8 cellular contexts compared by ENCODE assay signal in genomic region chr2:201450910-201451329, GRCh38. TPM values are rescaled to one million over a fixed set of nuclear protein-coding genes. Genes with fewer than 3 reads are reported as not detected.
DNase-seq lines count a peak whose midpoint lies in the region; ATAC-seq and TF ChIP-seq lines count a peak whose summit lies in the region.

No MANE protein-coding gene starts in this region.

- peaks cover 37% of the 10 kb centered on the region for H3K4me1 Mint-ChIP-seq in central memory CD8-positive, alpha-beta T cell

- H3K27ac ChIP-seq in lung (ENCODE audit: low read depth in 1 of 2, low read length in 1 of 2) (peak overlapping the region; percentile 85 to 87), upper lobe of right lung (peak overlapping the region; percentile 90)

- intact Hi-C loops in upper lobe of right lung (cut with DNase I), result no loop called here

- TF ChIP-seq CTCF in lung (IDR thresholded peaks at IDR 0.05; ENCODE audit: control extremely low read depth, extremely low read depth) (no peak), upper lobe of right lung (IDR thresholded peaks at IDR 0.05) (no peak)

- H3K4me3 Mint-ChIP-seq in central memory CD8-positive, alpha-beta T cell, result peak overlapping the region; percentile 98

- H3K4me3 ChIP-seq in HAP-1 (peak overlapping the region; percentile 98), lung (peak overlapping the region; percentile 70), upper lobe of right lung (peak overlapping the region; percentile 97)

- H3K36me3 ChIP-seq in HAP-1 (replicated peaks) (no peaks in the 10 kb centered on the region; the same call in 1 of the 2 replicates), lung (ENCODE audit: control insufficient read depth in 2 of 2, insufficient read depth in 2 of 2, low read length in 2 of 2) (peaks cover 1 to 4% of the 10 kb centered on the region in 2 donors), upper lobe of right lung (peaks cover 13% of the 10 kb centered on the region)

- peak; percentile 20 for ATAC-seq in central memory CD8-positive, alpha-beta T cell (replicated peaks; ENCODE audit: extremely low read depth, poor library complexity, severe bottlenecking)
- no peak for ATAC-seq in lung (ENCODE audit: insufficient read depth, low FRiP score)
- no peak for ATAC-seq in upper lobe of right lung

- DNase-seq in GDM1 (lab: John Stamatoyannopoulos, UW) (peak; percentile 48), HAP-1 (ENCODE audit: low spot score in 2 of 2) (no peak), NCI-H2171 (lab: John Stamatoyannopoulos, UW) (peak; percentile 49), lung (ENCODE audit: low spot score) (no peak), upper lobe of right lung (no peak), SKM-1 (lab: John Stamatoyannopoulos, UW; ENCODE audit: unreplicated experiment) (no peak)
- no peak for DNase-seq in central memory CD8-positive, alpha-beta T cell (ENCODE audit: low spot score in 2 of 2)
- no peak for DNase-seq in activated CD4-positive, CD25-positive, alpha-beta regulatory T cell (lab: John Stamatoyannopoulos, UW)

- no peaks in the 10 kb centered on the region for H3K9me3 Mint-ChIP-seq in central memory CD8-positive, alpha-beta T cell

- H3K27me3 Mint-ChIP-seq in central memory CD8-positive, alpha-beta T cell, result no peaks in the 10 kb centered on the region

- H3K9me3 ChIP-seq in HAP-1 (no peaks in the 10 kb centered on the region), lung (ENCODE audit: control insufficient read depth in 2 of 2, insufficient read depth in 1 of 2, low read length in 1 of 2) (no peaks in the 10 kb centered on the region), upper lobe of right lung (no peaks in the 10 kb centered on the region)

- peaks cover 14% of the 10 kb centered on the region for H3K4me1 ChIP-seq in HAP-1
- H3K4me1 ChIP-seq in lung (ENCODE audit: control insufficient read depth in 2 of 2, insufficient read depth in 2 of 2, low read length in 2 of 2), result peaks cover 4 to 32% of the 10 kb centered on the region in 2 donors
- H3K4me1 ChIP-seq in upper lobe of right lung, result peaks cover 33% of the 10 kb centered on the region

- in situ Hi-C loops in HAP-1 (cut with MboI; ENCODE audit: low sequenced_read_pairs), result no loop called here

- peak overlapping the region; percentile 87 for H3K27ac Mint-ChIP-seq in central memory CD8-positive, alpha-beta T cell (ENCODE audit: low read depth)

- WGBS in lung, 2 donors, result 0% methylated on average over 23 of the region's 23 CpGs

- H3K27me3 ChIP-seq in HAP-1 (ENCODE audit: low read depth) (no peaks in the 10 kb centered on the region), lung (ENCODE audit: control insufficient read depth, insufficient read depth) (no peaks in the 10 kb centered on the region), upper lobe of right lung (no peaks in the 10 kb centered on the region)

- H3K36me3 Mint-ChIP-seq in central memory CD8-positive, alpha-beta T cell (ENCODE audit: insufficient read depth), result peaks cover 18% of the 10 kb centered on the region

RNA-seq across cellular contexts. Expression of gene TRAK2, which starts 0.3 kb away (rescaled TPM):
- 10 to 100 TPM; 44.3 to 62.7 TPM for total RNA-seq in lung
- polyA plus RNA-seq in lung, result 10 to 100 TPM; 13.1 to 14.0 TPM
- 78.0 TPM for total RNA-seq in upper lobe of right lung

RNA-seq across cellular contexts. Expression of gene STRADB, which starts 0.6 kb away (rescaled TPM):
- total RNA-seq in lung, result 10 to 100 TPM; 13.9 to 58.6 TPM
- 10 to 100 TPM; 10.3 to 19.7 TPM for polyA plus RNA-seq in lung
- 18.9 TPM for total RNA-seq in upper lobe of right lung

Comparison
In these comparisons a context has a peak if more than half of its experiments do, and no peak if none do; other contexts are left out.
1. DNase-seq: peak in GDM1 (single experiment) and NCI-H2171 (single experiment); none in HAP-1 (0 of 2), central memory CD8-positive, alpha-beta T cell (0 of 2), lung (single experiment), upper lobe of right lung (single experiment), activated CD4-positive, CD25-positive, alpha-beta regulatory T cell (0 of 4) and SKM-1 (single experiment).
2. Peak in every context shown above with its lines, with median percentiles within 50 percentile points of each other: H3K4me3 ChIP-seq.